In the genomic region with DNA sequence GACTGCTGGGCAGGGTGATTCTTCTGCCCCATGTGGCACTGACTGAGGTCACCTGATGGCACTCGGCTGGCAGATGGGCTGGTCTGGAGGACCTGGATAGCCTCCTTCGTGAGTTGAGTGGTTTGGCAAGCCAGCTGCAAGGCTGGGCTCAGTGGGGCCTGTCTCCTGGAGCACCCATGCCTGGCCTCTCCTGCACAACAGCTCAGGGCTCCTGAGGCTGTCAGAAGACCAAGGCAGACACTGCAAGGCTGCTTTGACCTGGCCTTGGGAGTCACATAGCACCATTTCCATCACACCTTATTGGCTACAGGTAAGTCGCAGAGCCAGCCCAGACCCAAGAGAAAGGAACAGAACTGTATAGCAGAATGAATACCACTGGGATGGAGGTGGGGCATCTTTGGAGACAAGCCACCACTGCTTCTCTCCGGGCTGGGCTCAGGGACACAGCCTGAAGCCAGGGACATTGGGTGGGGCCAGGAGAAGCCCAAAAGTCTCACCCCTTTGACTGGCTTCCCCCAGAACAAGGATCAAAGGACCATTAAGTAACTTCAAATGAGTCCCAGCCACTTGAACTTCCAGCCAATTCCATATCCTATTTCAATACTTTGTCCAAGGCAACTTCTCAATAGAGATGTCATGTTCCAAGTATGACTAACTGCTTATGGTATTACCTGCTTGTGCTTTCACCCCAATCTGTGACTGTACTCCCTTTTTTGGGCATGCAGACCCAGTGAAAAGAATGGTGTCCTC, we compare ENCODE assay signal across 1 cellular context.
A peak's percentile ranks its signal among the peaks of the same experiment; 100 is the strongest.
TF ChIP-seq lines count a peak whose summit lies in the region.

No MANE protein-coding gene starts in this region.

TF ChIP-seq in Ishikawa, 13 proteins besides CTCF, POLR2A, EP300 and RAD21 (continued from another document):
- TF ChIP-seq, protein P1, sequence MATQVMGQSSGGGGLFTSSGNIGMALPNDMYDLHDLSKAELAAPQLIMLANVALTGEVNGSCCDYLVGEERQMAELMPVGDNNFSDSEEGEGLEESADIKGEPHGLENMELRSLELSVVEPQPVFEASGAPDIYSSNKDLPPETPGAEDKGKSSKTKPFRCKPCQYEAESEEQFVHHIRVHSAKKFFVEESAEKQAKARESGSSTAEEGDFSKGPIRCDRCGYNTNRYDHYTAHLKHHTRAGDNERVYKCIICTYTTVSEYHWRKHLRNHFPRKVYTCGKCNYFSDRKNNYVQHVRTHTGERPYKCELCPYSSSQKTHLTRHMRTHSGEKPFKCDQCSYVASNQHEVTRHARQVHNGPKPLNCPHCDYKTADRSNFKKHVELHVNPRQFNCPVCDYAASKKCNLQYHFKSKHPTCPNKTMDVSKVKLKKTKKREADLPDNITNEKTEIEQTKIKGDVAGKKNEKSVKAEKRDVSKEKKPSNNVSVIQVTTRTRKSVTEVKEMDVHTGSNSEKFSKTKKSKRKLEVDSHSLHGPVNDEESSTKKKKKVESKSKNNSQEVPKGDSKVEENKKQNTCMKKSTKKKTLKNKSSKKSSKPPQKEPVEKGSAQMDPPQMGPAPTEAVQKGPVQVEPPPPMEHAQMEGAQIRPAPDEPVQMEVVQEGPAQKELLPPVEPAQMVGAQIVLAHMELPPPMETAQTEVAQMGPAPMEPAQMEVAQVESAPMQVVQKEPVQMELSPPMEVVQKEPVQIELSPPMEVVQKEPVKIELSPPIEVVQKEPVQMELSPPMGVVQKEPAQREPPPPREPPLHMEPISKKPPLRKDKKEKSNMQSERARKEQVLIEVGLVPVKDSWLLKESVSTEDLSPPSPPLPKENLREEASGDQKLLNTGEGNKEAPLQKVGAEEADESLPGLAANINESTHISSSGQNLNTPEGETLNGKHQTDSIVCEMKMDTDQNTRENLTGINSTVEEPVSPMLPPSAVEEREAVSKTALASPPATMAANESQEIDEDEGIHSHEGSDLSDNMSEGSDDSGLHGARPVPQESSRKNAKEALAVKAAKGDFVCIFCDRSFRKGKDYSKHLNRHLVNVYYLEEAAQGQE (IDR thresholded peaks at IDR 0.05; ENCODE audit: low read depth), result no peak
- no peak for TF ChIP-seq CREB1 (IDR thresholded peaks at IDR 0.05; ENCODE audit: low read depth)
- TF ChIP-seq, protein P2, sequence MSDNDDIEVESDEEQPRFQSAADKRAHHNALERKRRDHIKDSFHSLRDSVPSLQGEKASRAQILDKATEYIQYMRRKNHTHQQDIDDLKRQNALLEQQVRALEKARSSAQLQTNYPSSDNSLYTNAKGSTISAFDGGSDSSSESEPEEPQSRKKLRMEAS (IDR thresholded peaks at IDR 0.05), result no peak
- no peak for TF ChIP-seq CEBPB (IDR thresholded peaks at IDR 0.05)
- TF ChIP-seq TAF1 (IDR thresholded peaks at IDR 0.05; ENCODE audit: low read depth), result no peak
- TF ChIP-seq YY1 (IDR thresholded peaks at IDR 0.05; ENCODE audit: low read depth), result no peak
- peak; percentile 84 for TF ChIP-seq NFIC (IDR thresholded peaks at IDR 0.05)
- TF ChIP-seq ZBTB7A (IDR thresholded peaks at IDR 0.05; ENCODE audit: low read depth), result no peak
- TF ChIP-seq, protein P3, sequence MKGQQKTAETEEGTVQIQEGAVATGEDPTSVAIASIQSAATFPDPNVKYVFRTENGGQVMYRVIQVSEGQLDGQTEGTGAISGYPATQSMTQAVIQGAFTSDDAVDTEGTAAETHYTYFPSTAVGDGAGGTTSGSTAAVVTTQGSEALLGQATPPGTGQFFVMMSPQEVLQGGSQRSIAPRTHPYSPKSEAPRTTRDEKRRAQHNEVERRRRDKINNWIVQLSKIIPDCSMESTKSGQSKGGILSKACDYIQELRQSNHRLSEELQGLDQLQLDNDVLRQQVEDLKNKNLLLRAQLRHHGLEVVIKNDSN (IDR thresholded peaks at IDR 0.05), result peak; percentile 51
- peak; percentile 33; the same call in 1 of the 2 replicates for TF ChIP-seq FOXM1 (IDR thresholded peaks at IDR 0.05; ENCODE audit: borderline replicate concordance, low read depth)
